Comparison of ENCODE assay signal across 8 cellular contexts in genomic region chr10:71766717-71767419, GRCh38. TPM values are rescaled to one million over a fixed set of nuclear protein-coding genes. Genes with fewer than 3 reads are reported as not detected.
DNase-seq lines count a peak whose midpoint lies in the region; ATAC-seq and TF ChIP-seq lines count a peak whose summit lies in the region.

No MANE protein-coding gene starts in this region.

- H3K9me3 ChIP-seq in Panc1 (ENCODE audit: control insufficient read depth, insufficient read depth, low read depth, low read length) (no peaks in the 10 kb centered on the region), mucosa of rectum (ENCODE audit: control insufficient read depth in 2 of 2, low read length in 2 of 2) (no peaks in the 10 kb centered on the region), WERI-Rb-1 (ENCODE audit: severe bottlenecking) (no peaks in the 10 kb centered on the region)

- H3K4me3 ChIP-seq in Panc1 (ENCODE audit: low read depth in 2 of 2, low read length in 2 of 2) (peak overlapping the region in 1 of 2 experiments; percentile 26; a peak in 2 of 4 replicates), dorsolateral prefrontal cortex (peak overlapping the region in 3 of 59 donors; percentile 4 to 78 (median 72)), mucosa of rectum (ENCODE audit: low read length in 2 of 2) (peak overlapping the region in 1 of 2 donors; percentile 45), WERI-Rb-1 (ENCODE audit: low read depth, low read length) (no peak overlapping the region)

- POLR2A ChIA-PET in Panc1 (lab: Charles Lee) = interaction anchor here (0.6 to 0.7 kb wide), 4 partner anchors 12 to 130 kb away, joined by 3 to 11 read pairs (median 3); no protein-coding TSS in a partner anchor

- ATAC-seq in Panc1 (peak; percentile 78), HG03108 (IDR thresholded peaks at IDR 0.05; ENCODE audit: unreplicated experiment) (no peak)

- CTCF ChIA-PET in Panc1 (lab: Charles Lee) = interaction anchor here (0.7 to 1.4 kb wide), 2 partner anchors 9 to 45 kb away, joined by 3 read pairs; no protein-coding TSS in a partner anchor

- H3K4me1 ChIP-seq in Panc1 (ENCODE audit: control insufficient read depth, insufficient read depth, low read length) (peaks cover 77% of the 10 kb centered on the region), mucosa of rectum (ENCODE audit: control insufficient read depth in 2 of 2, insufficient read depth in 2 of 2, low read length in 2 of 2) (peaks cover 70 to 73% of the 10 kb centered on the region in 2 donors)

- in situ Hi-C loops in Panc1 (cut with HindIII; ENCODE audit: low pct_unique_long_range_greater_than_20kb, low sequenced_read_pairs) = no loop called here

- no peaks in the 10 kb centered on the region for H3K27me3 ChIP-seq in Panc1 (ENCODE audit: control insufficient read depth, insufficient read depth, low read length)
- no peaks in the 10 kb centered on the region for H3K27me3 ChIP-seq in dorsolateral prefrontal cortex
- H3K27me3 ChIP-seq in mucosa of rectum (ENCODE audit: control insufficient read depth in 2 of 2, insufficient read depth in 2 of 2, low read length in 2 of 2) = no peaks in the 10 kb centered on the region
- H3K27me3 ChIP-seq in WERI-Rb-1 (ENCODE audit: insufficient read depth, low read depth, severe bottlenecking) = no peaks in the 10 kb centered on the region

- TF ChIP-seq CTCF in Panc1 (IDR thresholded peaks at IDR 0.05) (no peak), dorsolateral prefrontal cortex (IDR thresholded peaks at IDR 0.05 in 54 of 56, conservative IDR thresholded peaks at IDR 0.05 in 2 of 56; ENCODE audit: low read depth in 1 of 56, partially characterized antibody in 56 of 56) (no peak), WERI-Rb-1 (IDR thresholded peaks at IDR 0.05; ENCODE audit: low read depth, low read length) (no peak)

- no peaks in the 10 kb centered on the region for H3K36me3 ChIP-seq in Panc1 (ENCODE audit: control insufficient read depth, insufficient read depth, low read length)
- peaks cover 2 to 16% of the 10 kb centered on the region in 2 donors for H3K36me3 ChIP-seq in mucosa of rectum (ENCODE audit: control insufficient read depth in 2 of 2, insufficient read depth in 2 of 2, low read length in 2 of 2)
- no peaks in the 10 kb centered on the region for H3K36me3 ChIP-seq in WERI-Rb-1

- H3K9ac ChIP-seq in mucosa of rectum (ENCODE audit: low read depth in 1 of 2, low read length in 2 of 2) = peak overlapping the region; percentile 65 to 74

- intact Hi-C loops in Panc1 (cut with micrococcal nuclease; ENCODE audit: unreplicated experiment) (no loop called here), dorsolateral prefrontal cortex (cut with DNase I) (loop anchor here in 1 of 2 donors (10.0 kb wide), 1 partner anchor 152 kb away; no protein-coding TSS in a partner anchor)

- BruUV-seq in Panc1 (replicated peaks; lab: Mats Ljungman, UMichigan) = no TSS peak

- peak overlapping the region; percentile 92 for H3K27ac ChIP-seq in Panc1 (ENCODE audit: low read length)
- H3K27ac ChIP-seq in dorsolateral prefrontal cortex = peak overlapping the region in 46 of 59 donors; percentile 3 to 93 (median 64)
- peak overlapping the region; percentile 97 for H3K27ac ChIP-seq in mucosa of rectum (ENCODE audit: low read depth in 2 of 2, low read length in 2 of 2)
- H3K27ac ChIP-seq in WERI-Rb-1 = no peak overlapping the region

- DNase-seq in Daoy (ENCODE audit: low read depth) (peak; percentile 87), Panc1 (ENCODE audit: low read depth, low spot score) (peak; percentile 59), dorsolateral prefrontal cortex (no peak), WERI-Rb-1 (no peak), NCI-H1436 (lab: John Stamatoyannopoulos, UW) (no peak)
- DNase-seq in activated CD4-positive, CD25-positive, alpha-beta regulatory T cell treated with anti-CD3 and anti-CD28 coated beads, Interleukin-2, amount 50 U/mL, for 72 hours = no peak

RNA-seq across cellular contexts. Expression of gene VSIR, which starts 6.5 kb away (rescaled TPM):
- total RNA-seq in Daoy (2014; rRNA removed; shearing (Covaris generic)) = 1.5 and 1.9 TPM in 2 replicates
- total RNA-seq in Panc1 (2021; ENCODE audit: unreplicated experiment) (34.9 TPM), dorsolateral prefrontal cortex (100 to 1,000 TPM in 4 of 120 experiments, 10 to 100 TPM in 116; 23.3 to 173 (median 52.8) TPM)
- polyA plus RNA-seq in Panc1 (2012; ENCODE audit: insufficient read length) = 45.4 TPM

RNA-seq across cellular contexts. Expression of gene C10orf105, which starts 47.3 kb away (rescaled TPM):
- not detected in 2 replicates for total RNA-seq in Daoy (2014; rRNA removed; shearing (Covaris generic))
- total RNA-seq in Panc1 (2021; ENCODE audit: unreplicated experiment) (not detected), dorsolateral prefrontal cortex (10 to 100 TPM in 14 of 120 experiments, 1 to 10 TPM in 102, under 1 TPM in 4; 0.63 to 21.1 (median 4.3) TPM)
- not detected for polyA plus RNA-seq in Panc1 (2012; ENCODE audit: insufficient read length)

Comparison
In these comparisons a context has a peak if more than half of its experiments do, and no peak if none do; other contexts are left out.
1. DNase-seq: peak in Daoy (single experiment) and Panc1 (single experiment); none in dorsolateral prefrontal cortex (0 of 10), WERI-Rb-1 (single experiment), activated CD4-positive, CD25-positive, alpha-beta regulatory T cell treated with anti-CD3 and anti-CD28 coated beads, Interleukin-2, amount 50 U/mL, for 72 hours (single experiment) and NCI-H1436 (single experiment).